ENCODE assay signal across 8 cellular contexts in the genomic region with DNA sequence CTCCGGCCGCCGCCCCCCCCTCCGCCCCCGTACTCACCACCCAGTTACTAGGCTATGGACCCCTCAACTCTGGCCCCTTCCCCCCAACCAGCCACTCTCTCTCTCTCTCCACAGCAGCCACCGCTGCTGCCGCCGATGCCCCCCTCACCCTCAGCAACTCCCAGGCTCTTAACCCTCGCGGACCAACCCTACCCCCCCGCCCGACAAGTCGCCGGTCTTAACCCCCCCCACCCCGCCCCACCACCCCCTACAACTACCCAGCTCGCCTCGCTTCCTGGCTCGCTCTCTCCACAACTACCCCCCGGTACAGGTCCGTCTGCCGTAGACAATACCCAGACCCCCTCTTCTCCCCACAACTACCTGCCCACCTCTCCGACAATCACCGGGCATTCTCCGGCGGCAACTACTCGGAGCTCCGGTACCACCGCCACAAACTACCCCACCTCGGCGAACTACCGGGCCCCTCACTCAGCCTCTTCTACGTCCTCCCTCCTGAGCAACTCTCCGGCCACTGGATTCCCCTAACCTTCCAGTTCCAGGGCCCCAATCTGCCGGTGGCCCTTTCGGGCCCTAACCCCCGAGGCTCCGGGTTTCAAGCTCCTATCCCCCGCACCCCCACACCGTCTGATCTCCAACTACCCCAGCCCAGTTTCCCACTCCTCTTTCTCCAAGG. TPM values are rescaled to one million over a fixed set of nuclear protein-coding genes. Genes with fewer than 3 reads are reported as not detected.
DNase-seq lines count a peak whose midpoint lies in the region; ATAC-seq and TF ChIP-seq lines count a peak whose summit lies in the region.

No MANE protein-coding gene starts in this region.

- no TSS peak for BruUV-seq in A673 (replicated peaks; lab: Mats Ljungman, UMichigan)

- H3K27ac ChIP-seq in A673 (ENCODE audit: low read depth, low read length, poor library complexity, severe bottlenecking) = peak overlapping the region; percentile 95
- peak overlapping the region; percentile 93 for H3K27ac ChIP-seq in right atrium auricular region

- POLR2A ChIA-PET in A673 (lab: Charles Lee; ENCODE audit: low non-redundant PET) = interaction anchor here (0.6 kb wide), 1 partner anchor 340 kb away, joined by 12 read pairs; no protein-coding TSS in a partner anchor

- H3K27me3 Mint-ChIP-seq in activated naive CD4-positive, alpha-beta T cell treated with anti-CD3 and anti-CD28 coated beads, Interleukin-2, amount 50 U/mL, for 24 hours = no peaks in the 10 kb centered on the region

- peaks cover 60% of the 10 kb centered on the region for H3K4me1 Mint-ChIP-seq in activated naive CD4-positive, alpha-beta T cell treated with anti-CD3 and anti-CD28 coated beads, Interleukin-2, amount 50 U/mL, for 24 hours

- H3K27ac Mint-ChIP-seq in activated naive CD4-positive, alpha-beta T cell treated with anti-CD3 and anti-CD28 coated beads, Interleukin-2, amount 50 U/mL, for 24 hours = peak overlapping the region; percentile 94

- CTCF ChIA-PET in A673 (lab: Charles Lee) = interaction anchor here (1.5 kb wide), 1 partner anchor 18 kb away, joined by 5 read pairs; no protein-coding TSS in a partner anchor

- in situ Hi-C loops in HAP-1 (cut with MboI; ENCODE audit: low sequenced_read_pairs) = loop anchor here (25.0 kb wide), 1 partner anchor 924 kb away; a partner anchor contains a TSS

- H3K4me1 ChIP-seq in A673 (ENCODE audit: insufficient read depth, low read length, poor library complexity, severe bottlenecking) (peaks cover 41% of the 10 kb centered on the region), HAP-1 (peaks cover 23% of the 10 kb centered on the region), right atrium auricular region (peaks cover 0 to 50% of the 10 kb centered on the region in 2 donors)

- H3K9me3 ChIP-seq in A673 (ENCODE audit: low read depth, low read length, poor library complexity, severe bottlenecking) = no peaks in the 10 kb centered on the region
- no peaks in the 10 kb centered on the region; the same call in 1 of the 2 replicates for H3K9me3 ChIP-seq in HAP-1
- H3K9me3 ChIP-seq in right atrium auricular region = no peaks in the 10 kb centered on the region

- peaks cover 39% of the 10 kb centered on the region for H3K36me3 ChIP-seq in A673 (ENCODE audit: insufficient read depth, low read length, poor library complexity, severe bottlenecking)
- H3K36me3 ChIP-seq in HAP-1 (replicated peaks) = peaks cover 56% of the 10 kb centered on the region
- peaks cover 26% of the 10 kb centered on the region for H3K36me3 ChIP-seq in right atrium auricular region

- H3K4me3 ChIP-seq in A673 (ENCODE audit: low read depth, low read length, poor library complexity, severe bottlenecking) = peak overlapping the region; percentile 96
- peak overlapping the region; percentile 95 for H3K4me3 ChIP-seq in HAP-1
- H3K4me3 ChIP-seq in right atrium auricular region = peak overlapping the region; percentile 93 to 96
- peak overlapping the region; percentile 98 for H3K4me3 ChIP-seq in skeletal muscle cell (ENCODE audit: low read depth, low read length)

- DNase-seq in A673 (ENCODE audit: low spot score) (no peak), HAP-1 (ENCODE audit: low spot score in 2 of 2) (peak in 1 of 2 experiments; percentile 47), right atrium auricular region (ENCODE audit: low spot score) (no peak), skeletal muscle cell (ENCODE audit: low read depth) (no peak)
- no peak for DNase-seq in stimulated activated CD4-positive, alpha-beta T cell treated with anti-CD3 and anti-CD28 coated beads, Interleukin-1b, Interleukin-23, amount 100 ng/mL, for 48 hours

- no peaks in the 10 kb centered on the region for H3K27me3 ChIP-seq in A673 (replicated peaks; ENCODE audit: insufficient read depth, low read depth, low read length, poor library complexity)
- H3K27me3 ChIP-seq in HAP-1 (ENCODE audit: low read depth) = no peaks in the 10 kb centered on the region
- H3K27me3 ChIP-seq in right atrium auricular region = no peaks in the 10 kb centered on the region

- TF ChIP-seq CTCF in A673 (conservative IDR thresholded peaks at IDR 0.05; ENCODE audit: low read depth, low read length) (no peak), right atrium auricular region (IDR thresholded peaks at IDR 0.05) (no peak)

- peak overlapping the region; percentile 90 for H3K4me3 Mint-ChIP-seq in activated naive CD4-positive, alpha-beta T cell treated with anti-CD3 and anti-CD28 coated beads, Interleukin-2, amount 50 U/mL, for 24 hours

- peaks cover 13% of the 10 kb centered on the region for H3K36me3 Mint-ChIP-seq in activated naive CD4-positive, alpha-beta T cell treated with anti-CD3 and anti-CD28 coated beads, Interleukin-2, amount 50 U/mL, for 24 hours

- intact Hi-C loops in A673 (cut with micrococcal nuclease; ENCODE audit: unreplicated experiment) = no loop called here

- no peak for ATAC-seq in HG02571 (IDR thresholded peaks at IDR 0.05; ENCODE audit: unreplicated experiment)
- no peak for ATAC-seq in GM18861 (IDR thresholded peaks at IDR 0.05; ENCODE audit: unreplicated experiment)

- no peaks in the 10 kb centered on the region for H3K9me3 Mint-ChIP-seq in activated naive CD4-positive, alpha-beta T cell treated with anti-CD3 and anti-CD28 coated beads, Interleukin-2, amount 50 U/mL, for 24 hours

RNA-seq across cellular contexts. Expression of a gene that starts 0.7 kb away (rescaled TPM):
- total RNA-seq in A673 (2021) = 84.0 and 85.1 TPM in 2 replicates
- 10 to 100 TPM in 1 of 2 donors, 1 to 10 TPM in 1; 10.0 to 22.4 TPM for total RNA-seq in right atrium auricular region

RNA-seq across cellular contexts. Expression of a gene that starts 3.7 kb away (rescaled TPM):
- 296 and 314 TPM in 2 replicates for total RNA-seq in A673 (2021)
- total RNA-seq in right atrium auricular region = 100 to 1,000 TPM; 226 to 469 TPM

RNA-seq across cellular contexts. Expression of a gene that starts 4.2 kb away (rescaled TPM):
- total RNA-seq in A673 (2021) (133 and 139 TPM in 2 replicates), right atrium auricular region (10 to 100 TPM; 18.1 to 19.9 TPM)

RNA-seq across cellular contexts. Expression of a gene that starts 13.0 kb away (rescaled TPM):
- total RNA-seq in A673 (2021) = 175 and 179 TPM in 2 replicates
- 10 to 100 TPM; 55.0 to 77.2 TPM for total RNA-seq in right atrium auricular region

RNA-seq across cellular contexts. Expression of a gene that starts 13.5 kb away (rescaled TPM):
- total RNA-seq in A673 (2021) = 123 and 128 TPM in 2 replicates
- total RNA-seq in right atrium auricular region = 10 to 100 TPM; 28.1 to 70.7 TPM
